12 cellular contexts compared by ENCODE assay signal in genomic region chr15:64158363-64159134, GRCh38. TPM values are rescaled to one million over a fixed set of nuclear protein-coding genes. Genes with fewer than 3 reads are reported as not detected.
A peak's percentile ranks its signal among the peaks of the same experiment; 100 is the strongest.
DNase-seq lines count a peak whose midpoint lies in the region; ATAC-seq and TF ChIP-seq lines count a peak whose summit lies in the region.
"Had no signal": no experiment of that assay in that cellular context is flagged by ENCODE, and none has a peak within 500 bp of the region (broad histone marks: within the 10 kb centered on the region; RNA-seq: fewer than 3 reads in every experiment).

No MANE protein-coding gene starts in this region.

- H3K27me3 ChIP-seq in heart left ventricle (no peaks in the 10 kb centered on the region), brain microvascular endothelial cell (replicated peaks) (no peaks in the 10 kb centered on the region)
- H3K27me3 ChIP-seq: thyroid gland had no signal

- H3K4me1 ChIP-seq in heart left ventricle, result peaks cover 13 to 77% (median 55%) of the 10 kb centered on the region in 12 donors

- TF ChIP-seq POLR2A in heart left ventricle (IDR thresholded peaks at IDR 0.05), result no peak

- H3K4me1 Mint-ChIP-seq in activated naive CD4-positive, alpha-beta T cell treated with anti-CD3 and anti-CD28 coated beads, Interleukin-2, amount 50 U/mL, for 24 hours, result peaks cover 35% of the 10 kb centered on the region
- H3K4me1 Mint-ChIP-seq in activated CD8-positive, alpha-beta T cell treated with anti-CD3 and anti-CD28 coated beads, Interleukin-2, amount 10 ng/mL, durations not matched to agents 7 days and 5 days (ENCODE audit: low read depth), result peaks cover 32% of the 10 kb centered on the region
- H3K4me1 Mint-ChIP-seq in stimulated activated naive B cell treated with anti-CD40 and anti-IgM and Interleukin-4, amounts not matched to agents 10 μg/mL and 1 μg/mL and 100 μg/mL, for 72 hours, result peaks cover 45 to 69% of the 10 kb centered on the region in 2 donors

- H3K9me3 ChIP-seq in heart left ventricle, result no peaks in the 10 kb centered on the region
- H3K9me3 ChIP-seq: thyroid gland had no signal

- H3K27me3 Mint-ChIP-seq in activated naive CD4-positive, alpha-beta T cell treated with anti-CD3 and anti-CD28 coated beads, Interleukin-2, amount 50 U/mL, for 24 hours, result peaks cover under 1% of the 10 kb centered on the region
- H3K27me3 Mint-ChIP-seq in activated CD8-positive, alpha-beta T cell treated with anti-CD3 and anti-CD28 coated beads, Interleukin-2, amount 10 ng/mL, durations not matched to agents 7 days and 5 days (ENCODE audit: low read depth), result no peaks in the 10 kb centered on the region
- H3K27me3 Mint-ChIP-seq in stimulated activated naive B cell treated with anti-CD40 and anti-IgM and Interleukin-4, amounts not matched to agents 10 μg/mL and 1 μg/mL and 100 μg/mL, for 72 hours, result no peaks in the 10 kb centered on the region

- peaks cover 0 to 80% (median 73%) of the 10 kb centered on the region in 9 donors for H3K36me3 ChIP-seq in heart left ventricle
- peaks cover 72% of the 10 kb centered on the region for H3K36me3 ChIP-seq in brain microvascular endothelial cell (replicated peaks)

- TF ChIP-seq CTCF in heart left ventricle (IDR thresholded peaks at IDR 0.05) (no peak), GM13977 (IDR thresholded peaks at IDR 0.05; ENCODE audit: extremely low read depth, insufficient read depth, missing control alignments) (no peak), brain microvascular endothelial cell (IDR thresholded peaks at IDR 0.05; ENCODE audit: low read depth, low read length, missing control alignments) (no peak)

- peak overlapping the region; percentile 45 for H3K4me3 Mint-ChIP-seq in activated naive CD4-positive, alpha-beta T cell treated with anti-CD3 and anti-CD28 coated beads, Interleukin-2, amount 50 U/mL, for 24 hours
- no peak overlapping the region for H3K4me3 Mint-ChIP-seq in activated CD8-positive, alpha-beta T cell treated with anti-CD3 and anti-CD28 coated beads, Interleukin-2, amount 10 ng/mL, durations not matched to agents 7 days and 5 days
- peak overlapping the region in 1 of 2 donors; percentile 26 for H3K4me3 Mint-ChIP-seq in stimulated activated naive B cell treated with anti-CD40 and anti-IgM and Interleukin-4, amounts not matched to agents 10 μg/mL and 1 μg/mL and 100 μg/mL, for 72 hours
- H3K4me3 Mint-ChIP-seq: H9 had no signal

- POLR2A ChIA-PET in activated CD8-positive, alpha-beta T cell treated with anti-CD3 and anti-CD28 coated beads, Interleukin-2, amount 10 ng/mL, durations not matched to agents 7 days and 5 days (lab: Charles Lee), result no interaction called here

- no peaks in the 10 kb centered on the region for H3K9me3 Mint-ChIP-seq in activated naive CD4-positive, alpha-beta T cell treated with anti-CD3 and anti-CD28 coated beads, Interleukin-2, amount 50 U/mL, for 24 hours
- no peaks in the 10 kb centered on the region for H3K9me3 Mint-ChIP-seq in activated CD8-positive, alpha-beta T cell treated with anti-CD3 and anti-CD28 coated beads, Interleukin-2, amount 10 ng/mL, durations not matched to agents 7 days and 5 days (ENCODE audit: insufficient read depth)
- H3K9me3 Mint-ChIP-seq in stimulated activated naive B cell treated with anti-CD40 and anti-IgM and Interleukin-4, amounts not matched to agents 10 μg/mL and 1 μg/mL and 100 μg/mL, for 72 hours, result no peaks in the 10 kb centered on the region
- H3K9me3 Mint-ChIP-seq: H9 had no signal

- H3K27ac ChIP-seq in heart left ventricle (peak overlapping the region; percentile 4 to 77 (median 49)), brain microvascular endothelial cell (no peak overlapping the region)

- intact Hi-C loops in heart left ventricle (cut with DNase I), result no loop called here

- in situ Hi-C loops in GM13977 (cut with MboI; ENCODE audit: low pct_unique_long_range_greater_than_20kb, low sequenced_read_pairs, unreplicated experiment) (no loop called here), brain microvascular endothelial cell (cut with HindIII; ENCODE audit: low pct_ligation_motif_present, low sequenced_read_pairs) (no loop called here)

- peaks cover 19% of the 10 kb centered on the region for H3K36me3 Mint-ChIP-seq in activated naive CD4-positive, alpha-beta T cell treated with anti-CD3 and anti-CD28 coated beads, Interleukin-2, amount 50 U/mL, for 24 hours
- peaks cover 59% of the 10 kb centered on the region for H3K36me3 Mint-ChIP-seq in activated CD8-positive, alpha-beta T cell treated with anti-CD3 and anti-CD28 coated beads, Interleukin-2, amount 10 ng/mL, durations not matched to agents 7 days and 5 days (ENCODE audit: low read depth)
- peaks cover 38 to 57% of the 10 kb centered on the region in 2 donors for H3K36me3 Mint-ChIP-seq in stimulated activated naive B cell treated with anti-CD40 and anti-IgM and Interleukin-4, amounts not matched to agents 10 μg/mL and 1 μg/mL and 100 μg/mL, for 72 hours

- 56 to 72% (median 66%) methylated on average over 11 of the region's 11 CpGs for WGBS in heart left ventricle, 4 donors

- CTCF ChIA-PET in activated CD8-positive, alpha-beta T cell treated with anti-CD3 and anti-CD28 coated beads, Interleukin-2, amount 10 ng/mL, durations not matched to agents 7 days and 5 days (lab: Charles Lee), result no interaction called here

- no peak for DNase-seq in activated naive CD4-positive, alpha-beta T cell treated with anti-CD3 and anti-CD28 coated beads, Interleukin-2, amount 50 U/mL, for 16 hours
- no peak for DNase-seq in activated CD8-positive, alpha-beta T cell treated with anti-CD3 and anti-CD28 coated beads, Interleukin-2, amount 10 ng/mL, durations not matched to agents 7 days and 5 days
- DNase-seq in heart left ventricle (peak in 2 of 5 donors; percentile 44 to 75), GM13977 (ENCODE audit: low spot score) (no peak), brain microvascular endothelial cell (no peak)
- DNase-seq in stimulated activated naive B cell treated with anti-CD40 and anti-IgM and Interleukin-4, amounts not matched to agents 10 μg/mL and 1 μg/mL and 100 μg/mL, for 72 hours, result no peak
- DNase-seq in activated effector memory CD4-positive, alpha-beta T cell treated with Interleukin-2 at 50 U/mL for 16 hours, result no peak
- DNase-seq: H9, KG1, NCI-H2081 had no signal

- no peak for ATAC-seq in activated CD8-positive, alpha-beta T cell treated with anti-CD3 and anti-CD28 coated beads, Interleukin-2, amount 10 ng/mL, durations not matched to agents 7 days and 5 days
- ATAC-seq in heart left ventricle, result peak in 1 of 4 donors; percentile 3
- ATAC-seq in stimulated activated naive B cell treated with anti-CD40 and anti-IgM and Interleukin-4, amounts not matched to agents 10 μg/mL and 1 μg/mL and 100 μg/mL, for 72 hours (replicated peaks), result no peak

- H3K4me3 ChIP-seq in heart left ventricle (no peak overlapping the region), brain microvascular endothelial cell (ENCODE audit: low read depth, low read length) (no peak overlapping the region)
- H3K4me3 ChIP-seq: thyroid gland had no signal

- peak overlapping the region; percentile 2 for H3K27ac Mint-ChIP-seq in activated naive CD4-positive, alpha-beta T cell treated with anti-CD3 and anti-CD28 coated beads, Interleukin-2, amount 50 U/mL, for 24 hours
- H3K27ac Mint-ChIP-seq in activated CD8-positive, alpha-beta T cell treated with anti-CD3 and anti-CD28 coated beads, Interleukin-2, amount 10 ng/mL, durations not matched to agents 7 days and 5 days, result peak overlapping the region; percentile 53
- peak overlapping the region; percentile 81 for H3K27ac Mint-ChIP-seq in stimulated activated naive B cell treated with anti-CD40 and anti-IgM and Interleukin-4, amounts not matched to agents 10 μg/mL and 1 μg/mL and 100 μg/mL, for 72 hours

RNA-seq across cellular contexts. Expression of gene PPIB, which starts 4.3 kb away (rescaled TPM):
- 100 to 1,000 TPM; 378 to 386 TPM for total RNA-seq in activated CD8-positive, alpha-beta T cell treated with anti-CD3 and anti-CD28 coated beads, Interleukin-2, amount 10 ng/mL, durations not matched to agents 7 days and 5 days
- total RNA-seq in heart left ventricle, result 100 to 1,000 TPM in 5 of 9 donors, 10 to 100 TPM in 4; 73.7 to 239 (median 113) TPM
- polyA plus RNA-seq in heart left ventricle, result 100 to 1,000 TPM; 142 to 341 TPM

RNA-seq across cellular contexts. Expression of gene SNX22, which starts 7.0 kb away (rescaled TPM):
- under 1 TPM; 0.47 to 0.58 TPM for total RNA-seq in activated CD8-positive, alpha-beta T cell treated with anti-CD3 and anti-CD28 coated beads, Interleukin-2, amount 10 ng/mL, durations not matched to agents 7 days and 5 days
- 1 to 10 TPM in 7 of 9 donors, under 1 TPM in 2; 0.71 to 4.7 (median 1.8) TPM for total RNA-seq in heart left ventricle
- polyA plus RNA-seq in heart left ventricle, result 1 to 10 TPM; 1.9 to 6.7 TPM

Comparison
In these comparisons a context has a peak if more than half of its experiments do, and no peak if none do; other contexts are left out.
1. H3K27ac Mint-ChIP-seq: peak in every context shown above with its lines; median percentile 81 in stimulated activated naive B cell treated with anti-CD40 and anti-IgM and Interleukin-4, amounts not matched to agents 10 μg/mL and 1 μg/mL and 100 μg/mL, for 72 hours; 53 in activated CD8-positive, alpha-beta T cell treated with anti-CD3 and anti-CD28 coated beads, Interleukin-2, amount 10 ng/mL, durations not matched to agents 7 days and 5 days; 2 in activated naive CD4-positive, alpha-beta T cell treated with anti-CD3 and anti-CD28 coated beads, Interleukin-2, amount 50 U/mL, for 24 hours.